Comparison of ENCODE assay signal across 9 cellular contexts in the genomic region with DNA sequence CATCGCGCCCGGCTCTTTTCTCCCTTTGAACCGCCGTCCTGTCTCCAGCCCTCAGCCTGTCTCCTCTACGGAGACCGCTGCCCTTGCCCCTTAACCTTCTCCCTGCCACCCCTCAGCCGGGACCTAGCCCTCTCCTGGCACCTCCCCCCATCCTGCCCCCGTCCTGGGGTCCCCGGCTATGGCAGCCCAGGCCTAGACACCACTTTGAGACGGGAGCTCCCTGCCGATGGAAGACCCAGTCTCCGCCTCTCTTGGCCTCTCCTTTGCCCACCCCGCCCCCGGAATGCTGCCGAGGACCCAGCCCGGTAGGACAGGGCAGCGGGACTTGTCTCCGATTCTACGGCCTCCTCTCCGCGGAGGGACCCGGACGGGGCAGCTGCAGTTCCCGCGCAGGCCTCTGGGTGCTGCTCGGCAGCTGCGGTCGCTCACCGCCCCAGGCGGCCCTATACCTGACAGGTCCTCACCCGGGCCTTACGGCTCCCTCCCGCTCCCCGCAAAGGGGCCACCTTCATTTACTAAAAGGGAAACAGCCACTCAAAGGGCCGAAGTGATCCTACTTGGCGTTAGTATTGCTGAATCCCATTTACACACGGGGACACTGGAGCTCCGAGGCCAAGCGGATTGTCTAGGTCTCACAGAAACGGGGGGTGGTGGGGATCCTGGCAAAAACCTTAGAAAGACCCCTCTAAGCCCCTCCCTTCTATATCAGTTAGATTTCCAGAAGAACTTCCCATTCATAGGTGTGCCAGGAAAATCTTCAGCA. TPM values are rescaled to one million over a fixed set of nuclear protein-coding genes. Genes with fewer than 3 reads are reported as not detected.
DNase-seq lines count a peak whose midpoint lies in the region; ATAC-seq and TF ChIP-seq lines count a peak whose summit lies in the region.
"Had no signal": no experiment of that assay in that cellular context is flagged by ENCODE, and none has a peak within 500 bp of the region (broad histone marks: within the 10 kb centered on the region; RNA-seq: fewer than 3 reads in every experiment).

No MANE protein-coding gene starts in this region.

- no peak overlapping the region for H3K14ac ChIP-seq in H9 (ENCODE audit: insufficient read depth, low read length)

- DNase-seq in Caki2 (ENCODE audit: low read depth) (peak; percentile 57), H9 (peak; percentile 98), NCI-H345 treated with DMSO at 0.1 percent for 48 hours (lab: John Stamatoyannopoulos, UW; ENCODE audit: unreplicated experiment) (peak; percentile 38), choroid plexus epithelial cell (ENCODE audit: low read depth) (peak; percentile 67), left lung (peak; percentile 69 to 94)
- DNase-seq in activated CD4-positive, alpha-beta T cell treated with anti-CD3 and anti-CD28 coated beads, Interleukin-2, amount 10 ng/mL, durations not matched to agents 24 days and 14 days, result peak; percentile 92
- DNase-seq in stimulated activated CD4-positive, alpha-beta T cell treated with anti-CD3 and anti-CD28 coated beads, Interleukin-4, amount 100 ng/mL, for 48 hours (ENCODE audit: low read depth in 2 of 2), result peak; percentile 65 to 67

- intact Hi-C loops in activated CD4-positive, alpha-beta T cell treated with anti-CD3 and anti-CD28 coated beads, Interleukin-2, amount 10 ng/mL, durations not matched to agents 24 days and 14 days (cut with micrococcal nuclease), result loop anchor here (1.0 kb wide), 1 partner anchor 118 kb away; no protein-coding TSS in a partner anchor
- intact Hi-C loops in left lung (cut with DNase I), result loop anchor here in 1 of 2 donors (5.0 kb wide), 1 partner anchor 112 kb away; no protein-coding TSS in a partner anchor

- H3K4me1 ChIP-seq in H9 (ENCODE audit: insufficient read depth, low read length), result no peaks in the 10 kb centered on the region; the same call in 1 of the 2 replicates
- H3K4me1 ChIP-seq in left lung, result peaks cover 6 to 9% of the 10 kb centered on the region in 2 donors

- H3K79me2 ChIP-seq in H9 (ENCODE audit: insufficient read depth, low read length), result no peaks in the 10 kb centered on the region

- H3K4me2 ChIP-seq in H9 (ENCODE audit: insufficient read depth, insufficient read length, low read length), result peak overlapping the region; percentile 72

- no peak overlapping the region for H2AK5ac ChIP-seq in H9 (ENCODE audit: insufficient read length, low read length)

- no peak overlapping the region for H2BK5ac ChIP-seq in H9 (ENCODE audit: insufficient read length, low read length)

- H3K9ac ChIP-seq in H9 (ENCODE audit: extremely low read depth, insufficient read length, low read length), result no peak overlapping the region

- H2AFZ ChIP-seq in H9 (ENCODE audit: low read length), result no peak overlapping the region

- H2BK12ac ChIP-seq in H9 (ENCODE audit: insufficient read length, low read depth, low read length), result no peak overlapping the region

- H3K9me3 ChIP-seq in H9 (ENCODE audit: control insufficient read depth, low read depth, low read length) (no peaks in the 10 kb centered on the region), left lung (no peaks in the 10 kb centered on the region)

- H4K91ac ChIP-seq in H9 (ENCODE audit: insufficient read length, low read depth, low read length), result no peak overlapping the region

- H3K36me3 Mint-ChIP-seq in H9 (ENCODE audit: insufficient read depth in 1 of 3, low read depth in 3 of 3), result no peaks in the 10 kb centered on the region
- no peaks in the 10 kb centered on the region for H3K36me3 Mint-ChIP-seq in activated CD4-positive, alpha-beta T cell treated with anti-CD3 and anti-CD28 coated beads, Interleukin-2, amount 10 ng/mL, durations not matched to agents 24 days and 14 days (ENCODE audit: low read depth)

- in situ Hi-C loops in Caki2 (cut with HindIII; ENCODE audit: low pct_unique_long_range_greater_than_20kb, low sequenced_read_pairs), result no loop called here

- no peaks in the 10 kb centered on the region for H3K79me1 ChIP-seq in H9 (ENCODE audit: insufficient read depth, low read depth, low read length, poor library complexity, severe bottlenecking)

- H3K23ac ChIP-seq in H9 (ENCODE audit: insufficient read length, low read depth, low read length), result no peak overlapping the region

- peaks cover 3% of the 10 kb centered on the region; the same call in 1 of the 2 replicates for H3K27me3 ChIP-seq in H9 (ENCODE audit: insufficient read depth, low read length)
- peaks cover 16 to 59% of the 10 kb centered on the region in 2 donors for H3K27me3 ChIP-seq in left lung

- no peak overlapping the region for H3T11ph ChIP-seq in H9 (ENCODE audit: low read length)

- H3K18ac ChIP-seq in H9 (ENCODE audit: insufficient read length, low read depth, low read length), result peak overlapping the region; percentile 5

- H3K23me2 ChIP-seq in H9 (ENCODE audit: insufficient read length, low read depth, low read length, poor library complexity, severe bottlenecking), result peaks cover 11% of the 10 kb centered on the region

- no peaks in the 10 kb centered on the region for H3K36me3 ChIP-seq in left lung

- H3K27ac ChIP-seq in H9 (ENCODE audit: insufficient read length, low read depth, low read length) (no peak overlapping the region), left lung (no peak overlapping the region)

- H4K5ac ChIP-seq in H9 (ENCODE audit: insufficient read length, low read depth, low read length), result no peak overlapping the region

- peak; percentile 98 for TF ChIP-seq CTCF in H9 (conservative IDR thresholded peaks at IDR 0.05)
- peak; percentile 88 for TF ChIP-seq CTCF in choroid plexus epithelial cell (conservative IDR thresholded peaks at IDR 0.05; ENCODE audit: low read depth, low read length)
- TF ChIP-seq CTCF in left lung (IDR thresholded peaks at IDR 0.05), result peak; percentile 97 to 99

- no peak overlapping the region for H3K4me3 ChIP-seq in choroid plexus epithelial cell (ENCODE audit: low read depth, low read length)
- no peak overlapping the region for H3K4me3 ChIP-seq in left lung

- H3K56ac ChIP-seq in H9 (ENCODE audit: insufficient read length, low read depth, low read length), result no peak overlapping the region

- H2BK120ac ChIP-seq in H9 (ENCODE audit: low read depth, low read length, poor library complexity, severe bottlenecking), result no peak overlapping the region

- H3K4ac ChIP-seq in H9 (ENCODE audit: low read depth, low read length), result no peak overlapping the region

- peaks cover 49% of the 10 kb centered on the region for H3K27me3 Mint-ChIP-seq in H9 (ENCODE audit: low read depth)
- H3K27me3 Mint-ChIP-seq in activated CD4-positive, alpha-beta T cell treated with anti-CD3 and anti-CD28 coated beads, Interleukin-2, amount 10 ng/mL, durations not matched to agents 24 days and 14 days, result peaks cover 35% of the 10 kb centered on the region

- H3K4me3 Mint-ChIP-seq in H9, result peak overlapping the region; percentile 58 to 77
- H3K4me3 Mint-ChIP-seq in activated CD4-positive, alpha-beta T cell treated with anti-CD3 and anti-CD28 coated beads, Interleukin-2, amount 10 ng/mL, durations not matched to agents 24 days and 14 days, result peak overlapping the region; percentile 54

- H3K4me1 Mint-ChIP-seq in H9, result peaks cover 31 to 42% of the 10 kb centered on the region in 2 experiments
- peaks cover 3% of the 10 kb centered on the region for H3K4me1 Mint-ChIP-seq in activated CD4-positive, alpha-beta T cell treated with anti-CD3 and anti-CD28 coated beads, Interleukin-2, amount 10 ng/mL, durations not matched to agents 24 days and 14 days

- no peaks in the 10 kb centered on the region; a peak in 1 of 5 replicates for H3K9me3 Mint-ChIP-seq in H9
- no peaks in the 10 kb centered on the region for H3K9me3 Mint-ChIP-seq in activated CD4-positive, alpha-beta T cell treated with anti-CD3 and anti-CD28 coated beads, Interleukin-2, amount 10 ng/mL, durations not matched to agents 24 days and 14 days

- peaks cover 2% of the 10 kb centered on the region for H4K20me1 ChIP-seq in H9 (ENCODE audit: control insufficient read depth, insufficient read depth, insufficient read length)

- H3K27ac Mint-ChIP-seq in H9, result no peak overlapping the region
- H3K27ac Mint-ChIP-seq in activated CD4-positive, alpha-beta T cell treated with anti-CD3 and anti-CD28 coated beads, Interleukin-2, amount 10 ng/mL, durations not matched to agents 24 days and 14 days, result no peak overlapping the region

- no CpG with 5 or more reads among the region's 41 CpGs for WGBS in H9 (ENCODE audit: extremely low coverage, insufficient read length, low lambda C conversion rate)

- H2BK20ac ChIP-seq in H9 (ENCODE audit: low read depth, low read length, poor library complexity, severe bottlenecking), result no peak overlapping the region

- H4K8ac ChIP-seq in H9 (replicated peaks; ENCODE audit: insufficient read length, low read depth, low read length), result no peak overlapping the region

- ATAC-seq in left lung (peak; percentile 98), HG02973 (IDR thresholded peaks at IDR 0.05; ENCODE audit: unreplicated experiment) (no peak)

- no peak overlapping the region for H2BK15ac ChIP-seq in H9 (ENCODE audit: low read depth, low read length)

RNA-seq across cellular contexts. Expression of gene TAC4, which starts 32.6 kb away (rescaled TPM):
- total RNA-seq in Caki2 (2014; rRNA removed; shearing (Covaris generic); ENCODE audit: low replicate concordance), result not detected in 2 replicates
- total RNA-seq in H9 (2021) (not detected in 2 replicates), left lung (not detected)
- not detected in 2 replicates for total RNA-seq in activated CD4-positive, alpha-beta T cell treated with anti-CD3 and anti-CD28 coated beads, Interleukin-2, amount 10 ng/mL, durations not matched to agents 24 days and 14 days
- total RNA-seq: activated CD8-positive, alpha-beta memory T cell treated with anti-CD3 and anti-CD28 coated beads for 36 hours had no signal

Comparison
In these comparisons a context has a peak if more than half of its experiments do, and no peak if none do; other contexts are left out.
1. DNase-seq: peak in every context shown above with its lines; median percentile 98 in H9; 92 in activated CD4-positive, alpha-beta T cell treated with anti-CD3 and anti-CD28 coated beads, Interleukin-2, amount 10 ng/mL, durations not matched to agents 24 days and 14 days; 82 in left lung; 67 in choroid plexus epithelial cell; 66 in stimulated activated CD4-positive, alpha-beta T cell treated with anti-CD3 and anti-CD28 coated beads, Interleukin-4, amount 100 ng/mL, for 48 hours; 57 in Caki2; 38 in NCI-H345 treated with DMSO at 0.1 percent for 48 hours.